19 cellular contexts compared by ENCODE assay signal in the genomic region with DNA sequence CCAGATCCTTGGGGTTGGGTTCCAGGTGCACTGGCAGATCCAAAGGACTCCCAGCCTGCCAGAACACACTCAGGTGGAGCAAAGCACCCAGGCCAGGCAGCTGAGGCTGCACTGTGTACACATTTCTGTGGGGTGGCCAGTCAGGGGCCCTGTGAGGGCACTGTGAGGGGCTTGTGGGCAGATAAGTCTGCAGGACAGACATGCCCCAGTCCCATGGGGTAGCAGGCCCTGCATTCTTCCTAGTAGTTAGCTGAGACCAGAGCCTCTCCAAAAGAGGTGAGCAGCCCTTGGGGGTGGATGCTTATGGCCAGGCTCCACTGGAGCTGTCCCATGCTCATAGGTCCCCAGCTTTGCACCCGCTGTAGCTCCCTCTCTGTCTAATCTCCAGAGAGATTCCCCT. TPM values are rescaled to one million over a fixed set of nuclear protein-coding genes. Genes with fewer than 3 reads are reported as not detected.
"Had no signal": no experiment of that assay in that cellular context is flagged by ENCODE, and none has a peak within 500 bp of the region (broad histone marks: within the 10 kb centered on the region; RNA-seq: fewer than 3 reads in every experiment).

No MANE protein-coding gene starts in this region.

- H3K36me3 ChIP-seq: Peyer's patch, SJCRH30 had no signal

- FAIRE-seq: HTR-8/SVneo had no signal

- H3K4me3 Mint-ChIP-seq: IgD-negative memory B cell had no signal

- H3K4me1 ChIP-seq: Peyer's patch, SJCRH30 had no signal

- H3K9me3 Mint-ChIP-seq: IgD-negative memory B cell had no signal

- H3K27ac Mint-ChIP-seq: IgD-negative memory B cell had no signal

- ATAC-seq: Right ventricle myocardium inferior had no signal

- DNase-seq: NCI-H1048, NCI-H1436 treated with DMSO at 0.1 percent for 48 hours, NCI-H1694, NCI-H187 treated with DMSO at 0.1 percent for 48 hours, NCI-H510A, NCI-H524 treated with DMSO at 0.1 percent for 48 hours, NCI-H774 had no signal

- H3K27me3 ChIP-seq: Peyer's patch, SJCRH30 had no signal

- H3K27ac ChIP-seq: HL-60, Peyer's patch, SJCRH30 had no signal

- H3K9me3 ChIP-seq: Peyer's patch, SJCRH30 had no signal

- H3K4me3 ChIP-seq: K562, Peyer's patch, SJCRH30 had no signal

RNA-seq across cellular contexts. Expression of a gene that starts 7.6 kb away (rescaled TPM):
- total RNA-seq: K562, LHCN-M2, MCF 10A, OCI-LY7, PC-3, Peyer's patch, Right ventricle myocardium inferior, RPMI7951, SJCRH30 had no signal
- polyA plus RNA-seq: IgD-negative memory B cell, K562 had no signal

RNA-seq across cellular contexts. Expression of a gene that starts 14.2 kb away (rescaled TPM):
- total RNA-seq: PC-3, RPMI7951 had no signal
- polyA plus RNA-seq: IgD-negative memory B cell had no signal

RNA-seq across cellular contexts. Expression of a gene that starts 58.5 kb away (rescaled TPM):
- total RNA-seq: LHCN-M2, MCF 10A, OCI-LY7, PC-3, Peyer's patch, Right ventricle myocardium inferior, RPMI7951 had no signal
- polyA plus RNA-seq: IgD-negative memory B cell had no signal
